ENCODE assay signal across 24 cellular contexts in genomic region chr20:58294497-58295455, GRCh38. TPM values are rescaled to one million over a fixed set of nuclear protein-coding genes. Genes with fewer than 3 reads are reported as not detected.
DNase-seq lines count a peak whose midpoint lies in the region; ATAC-seq, FAIRE-seq and TF ChIP-seq lines count a peak whose summit lies in the region.
"Had no signal": no experiment of that assay in that cellular context is flagged by ENCODE, and none has a peak within 500 bp of the region (broad histone marks: within the 10 kb centered on the region; RNA-seq: fewer than 3 reads in every experiment).

No MANE protein-coding gene starts in this region.

- H3K27ac Mint-ChIP-seq in activated CD4-positive, alpha-beta T cell treated with anti-CD3 and anti-CD28 coated beads, Interleukin-2, amount 10 ng/mL, durations not matched to agents 24 days and 14 days: no peak overlapping the region
- peak overlapping the region; percentile 24 for H3K27ac Mint-ChIP-seq in astrocyte (ENCODE audit: unreplicated experiment)
- H3K27ac Mint-ChIP-seq: HFFc6 had no signal

- no peak for FAIRE-seq in astrocyte (lab: Jason Lieb, UNC)
- FAIRE-seq in keratinocyte (lab: Jason Lieb, UNC): peak; percentile 58

- H3K4me2 ChIP-seq in astrocyte (ENCODE audit: low read length): no peak overlapping the region
- H3K4me2 ChIP-seq in keratinocyte (ENCODE audit: control insufficient read depth, extremely low read depth, insufficient read depth, low read depth, low read length): no peak overlapping the region
- H3K4me2 ChIP-seq in smooth muscle cell: peak overlapping the region; percentile 47
- H3K4me2 ChIP-seq: PC-9, SK-N-SH had no signal

- no peak for TF ChIP-seq CTCF in astrocyte (IDR thresholded peaks at IDR 0.05; ENCODE audit: insufficient read depth, low read depth, low read length)
- TF ChIP-seq CTCF in keratinocyte (optimal IDR thresholded peaks at IDR 0.05 in 1 of 3, IDR thresholded peaks at IDR 0.05 in 1 of 3, conservative IDR thresholded peaks at IDR 0.05 in 1 of 3; ENCODE audit: extremely low read depth in 1 of 3, insufficient read depth in 2 of 3, low read length in 3 of 3): no peak
- TF ChIP-seq CTCF in smooth muscle cell (IDR thresholded peaks at IDR 0.05; ENCODE audit: borderline replicate concordance, insufficient read depth, poor library complexity, severe bottlenecking): no peak
- TF ChIP-seq CTCF in body of pancreas (IDR thresholded peaks at IDR 0.05): no peak

- H3K4me3 Mint-ChIP-seq in activated CD4-positive, alpha-beta T cell treated with anti-CD3 and anti-CD28 coated beads, Interleukin-2, amount 10 ng/mL, durations not matched to agents 24 days and 14 days: no peak overlapping the region
- no peak overlapping the region for H3K4me3 Mint-ChIP-seq in astrocyte (ENCODE audit: unreplicated experiment)
- H3K4me3 Mint-ChIP-seq: HFFc6; naive thymus-derived CD4-positive, alpha-beta T cell had no signal

- dilution Hi-C loops in keratinocyte (cut with MboI; ENCODE audit: extremely low pct_ligation_motif_present, low sequenced_read_pairs): no loop called here

- H3K79me2 ChIP-seq in astrocyte (ENCODE audit: insufficient read depth, low read length) (peaks cover 84% of the 10 kb centered on the region), keratinocyte (ENCODE audit: control insufficient read depth, insufficient read depth, low read length) (peaks cover 64% of the 10 kb centered on the region), smooth muscle cell (ENCODE audit: low read depth) (peaks cover 46% of the 10 kb centered on the region)

- intact Hi-C loops in activated CD4-positive, alpha-beta T cell treated with anti-CD3 and anti-CD28 coated beads, Interleukin-2, amount 10 ng/mL, durations not matched to agents 24 days and 14 days (cut with micrococcal nuclease): no loop called here
- intact Hi-C loops in body of pancreas (cut with DNase I): no loop called here

- H3K4me1 ChIP-seq in astrocyte (ENCODE audit: insufficient read depth, low read length) (no peaks in the 10 kb centered on the region), keratinocyte (ENCODE audit: control insufficient read depth, extremely low read depth, insufficient read depth, low read length) (peaks cover 6% of the 10 kb centered on the region), smooth muscle cell (ENCODE audit: low read depth) (no peaks in the 10 kb centered on the region), body of pancreas (no peaks in the 10 kb centered on the region)

- H3K27me3 ChIP-seq in astrocyte (ENCODE audit: insufficient read depth, low read length) (no peaks in the 10 kb centered on the region), keratinocyte (ENCODE audit: control insufficient read depth, extremely low read depth, insufficient read depth, low read length) (no peaks in the 10 kb centered on the region), smooth muscle cell (ENCODE audit: low read depth) (no peaks in the 10 kb centered on the region), body of pancreas (no peaks in the 10 kb centered on the region)
- H3K27me3 ChIP-seq: BE2C, gastroesophageal sphincter had no signal

- H2AFZ ChIP-seq in astrocyte (ENCODE audit: low read depth, low read length) (no peak overlapping the region), keratinocyte (ENCODE audit: control insufficient read depth, low read length) (no peak overlapping the region), smooth muscle cell (ENCODE audit: low read depth) (peak overlapping the region; percentile 17)
- H2AFZ ChIP-seq: PC-9 had no signal

- peaks cover 3% of the 10 kb centered on the region for H3K9me1 ChIP-seq in keratinocyte (ENCODE audit: control insufficient read depth, extremely low read depth, insufficient read depth, low read length)

- peak; percentile 34 for DNase-seq in activated CD4-positive, alpha-beta T cell treated with anti-CD3 and anti-CD28 coated beads, Interleukin-2, amount 10 ng/mL, durations not matched to agents 24 days and 14 days
- no peak for DNase-seq in activated CD4-positive, alpha-beta T cell treated with anti-CD3 and anti-CD28 coated beads for 48 hours
- DNase-seq in astrocyte (ENCODE audit: low read depth) (no peak), keratinocyte (ENCODE audit: low read depth, low spot score) (no peak), smooth muscle cell (lab: John Stamatoyannopoulos, UW; ENCODE audit: unreplicated experiment) (no peak), body of pancreas (no peak)
- no peak for DNase-seq in stimulated activated CD4-positive, alpha-beta T cell treated with anti-CD3 and anti-CD28 coated beads, Interleukin-12 subunit alpha, Interleukin-12 subunit beta, amount 100 ng/mL, for 4 hours
- DNase-seq: activated CD4-positive, alpha-beta T cell treated with anti-CD3 and anti-CD28 coated beads for 1 hour; activated gamma-delta T cell treated with Interleukin-2 at 50 U/mL for 16 hours; aorta; BE2C; HFFc6; naive thymus-derived CD4-positive, alpha-beta T cell; NCI-H146; NCI-H82; PC-9; posterior cingulate gyrus; SK-N-SH; T-helper 9 cell had no signal

- no peaks in the 10 kb centered on the region for H3K27me3 Mint-ChIP-seq in activated CD4-positive, alpha-beta T cell treated with anti-CD3 and anti-CD28 coated beads, Interleukin-2, amount 10 ng/mL, durations not matched to agents 24 days and 14 days
- no peaks in the 10 kb centered on the region for H3K27me3 Mint-ChIP-seq in astrocyte (ENCODE audit: low read depth, unreplicated experiment)
- H3K27me3 Mint-ChIP-seq: naive thymus-derived CD4-positive, alpha-beta T cell had no signal

- TF ChIP-seq POLR2A in body of pancreas (IDR thresholded peaks at IDR 0.05): no peak

- ATAC-seq in body of pancreas: no peak
- ATAC-seq in GM21619 (IDR thresholded peaks at IDR 0.05; ENCODE audit: unreplicated experiment): no peak
- ATAC-seq: gastroesophageal sphincter; naive thymus-derived CD4-positive, alpha-beta T cell had no signal

- H3K9me3 ChIP-seq in astrocyte (ENCODE audit: insufficient read depth, low read depth, low read length) (no peaks in the 10 kb centered on the region), keratinocyte (ENCODE audit: control insufficient read depth, low read depth, low read length) (no peaks in the 10 kb centered on the region), smooth muscle cell (replicated peaks; ENCODE audit: low read depth) (no peaks in the 10 kb centered on the region), body of pancreas (no peaks in the 10 kb centered on the region)
- H3K9me3 ChIP-seq: BE2C, gastroesophageal sphincter, SK-N-SH had no signal

- WGBS in smooth muscle cell (ENCODE audit: low lambda C conversion rate): 24% methylated on average over 13 of the region's 13 CpGs
- WGBS in body of pancreas, 2 donors: 69 to 73% methylated on average over 13 of the region's 13 CpGs

- H3K9me3 Mint-ChIP-seq in activated CD4-positive, alpha-beta T cell treated with anti-CD3 and anti-CD28 coated beads, Interleukin-2, amount 10 ng/mL, durations not matched to agents 24 days and 14 days: no peaks in the 10 kb centered on the region
- peaks cover 2% of the 10 kb centered on the region for H3K9me3 Mint-ChIP-seq in astrocyte (ENCODE audit: unreplicated experiment)
- H3K9me3 Mint-ChIP-seq: HFFc6 had no signal

- no peak overlapping the region for H3K27ac ChIP-seq in astrocyte (ENCODE audit: low read depth, low read length)
- H3K27ac ChIP-seq in keratinocyte (ENCODE audit: control insufficient read depth, insufficient read depth, low read length): no peak overlapping the region
- peak overlapping the region; percentile 81 for H3K27ac ChIP-seq in smooth muscle cell (ENCODE audit: low read depth)
- no peak overlapping the region for H3K27ac ChIP-seq in body of pancreas
- H3K27ac ChIP-seq: 22Rv1, coronary artery, gastroesophageal sphincter, PC-9 had no signal

- H3K36me3 ChIP-seq in astrocyte (ENCODE audit: insufficient read depth, low read length) (no peaks in the 10 kb centered on the region), keratinocyte (ENCODE audit: control insufficient read depth in 2 of 2, extremely low read depth in 1 of 2, insufficient read depth in 2 of 2, low read length in 2 of 2) (peaks cover 0 to 4% of the 10 kb centered on the region in 2 experiments), smooth muscle cell (ENCODE audit: low read depth) (no peaks in the 10 kb centered on the region), body of pancreas (replicated peaks in 1 of 2; ENCODE audit: insufficient read depth in 1 of 2, low read depth in 2 of 2) (no peaks in the 10 kb centered on the region)
- H3K36me3 ChIP-seq: BE2C, gastroesophageal sphincter had no signal

- peaks cover 8% of the 10 kb centered on the region for H3K36me3 Mint-ChIP-seq in activated CD4-positive, alpha-beta T cell treated with anti-CD3 and anti-CD28 coated beads, Interleukin-2, amount 10 ng/mL, durations not matched to agents 24 days and 14 days (ENCODE audit: low read depth)
- H3K36me3 Mint-ChIP-seq in astrocyte (ENCODE audit: low read depth, unreplicated experiment): peaks cover 11% of the 10 kb centered on the region

- no peak overlapping the region for H3K4me3 ChIP-seq in astrocyte (ENCODE audit: insufficient read depth, low read depth, low read length)
- H3K4me3 ChIP-seq in keratinocyte (ENCODE audit: control insufficient read depth in 2 of 3, extremely low read depth in 1 of 3, insufficient read depth in 2 of 3, low read depth in 1 of 3, low read length in 3 of 3): no peak overlapping the region
- no peak overlapping the region for H3K4me3 ChIP-seq in smooth muscle cell
- H3K4me3 ChIP-seq in body of pancreas: no peak overlapping the region
- H3K4me3 ChIP-seq: coronary artery, gastroesophageal sphincter, lung, PC-9 had no signal

- peaks cover 64% of the 10 kb centered on the region for H4K20me1 ChIP-seq in astrocyte (ENCODE audit: insufficient read depth, low read length)
- H4K20me1 ChIP-seq in keratinocyte (ENCODE audit: control insufficient read depth, extremely low read depth, insufficient read depth, low read length): no peaks in the 10 kb centered on the region
- peaks cover 58% of the 10 kb centered on the region for H4K20me1 ChIP-seq in smooth muscle cell (ENCODE audit: low read depth)

- H3F3A ChIP-seq in smooth muscle cell (ENCODE audit: low read depth): no peaks in the 10 kb centered on the region

- H3K4me1 Mint-ChIP-seq in activated CD4-positive, alpha-beta T cell treated with anti-CD3 and anti-CD28 coated beads, Interleukin-2, amount 10 ng/mL, durations not matched to agents 24 days and 14 days: peaks cover 15% of the 10 kb centered on the region
- H3K4me1 Mint-ChIP-seq in astrocyte (ENCODE audit: low read depth, unreplicated experiment): peaks cover 24% of the 10 kb centered on the region

- H3K9ac ChIP-seq in astrocyte (ENCODE audit: low read length) (no peak overlapping the region), keratinocyte (ENCODE audit: control insufficient read depth, extremely low read depth, insufficient read depth, low read length) (no peak overlapping the region), smooth muscle cell (ENCODE audit: low read depth) (peak overlapping the region; percentile 44)
- H3K9ac ChIP-seq: SK-N-SH had no signal

RNA-seq across cellular contexts. Expression of gene RAB22A, which starts 14.7 kb away (rescaled TPM):
- 16.5 and 17.4 TPM in 2 replicates for total RNA-seq in activated CD4-positive, alpha-beta T cell treated with anti-CD3 and anti-CD28 coated beads, Interleukin-2, amount 10 ng/mL, durations not matched to agents 24 days and 14 days
- 16.6 and 18.8 TPM in 2 replicates for total RNA-seq in astrocyte
- 16.0 to 22.9 TPM (median 17.1 TPM) in 3 replicates for polyA plus RNA-seq in keratinocyte
- polyA plus RNA-seq in keratinocyte (2011; ENCODE audit: low read depth): 12.6 TPM
- 12.5 and 19.7 TPM in 2 replicates for polyA plus RNA-seq in keratinocyte (2011; cell fraction: cytosol; rRNA removed)
- polyA plus RNA-seq in keratinocyte (2011; cell fraction: nucleus; rRNA removed): 17.4 and 18.9 TPM in 2 replicates
- 14.2 and 16.1 TPM in 2 replicates for polyA plus RNA-seq in keratinocyte (2012; ENCODE audit: low replicate concordance)
- polyA minus RNA-seq in keratinocyte: 12.3 to 30.9 TPM (median 23.4 TPM) in 3 replicates
- polyA minus RNA-seq in keratinocyte (2011; cell fraction: cytosol; rRNA and poly(A)+ RNA removed): 18.4 TPM
- 14.5 and 28.5 TPM in 2 replicates for polyA minus RNA-seq in keratinocyte (2011; cell fraction: nucleus; rRNA and poly(A)+ RNA removed)
- total RNA-seq in smooth muscle cell: 23.7 and 25.0 TPM in 2 replicates
- 14.0 and 17.3 TPM in 2 replicates for polyA plus RNA-seq in smooth muscle cell
- total RNA-seq in body of pancreas: 1 to 10 TPM; 6.3 to 9.1 TPM
